In genomic region chr11:114501901-114502300, GRCh38 we compare ENCODE assay signal across 23 cellular contexts. TPM values are rescaled to one million over a fixed set of nuclear protein-coding genes. Genes with fewer than 3 reads are reported as not detected.
DNase-seq lines count a peak whose midpoint lies in the region; ATAC-seq and TF ChIP-seq lines count a peak whose summit lies in the region.
"Had no signal": no experiment of that assay in that cellular context is flagged by ENCODE, and none has a peak within 500 bp of the region (broad histone marks: within the 10 kb centered on the region; RNA-seq: fewer than 3 reads in every experiment).

No MANE protein-coding gene starts in this region.

- ATAC-seq in HCT116 (no peak), esophagus mucosa (peak; percentile 55), HG03108 (IDR thresholded peaks at IDR 0.05; ENCODE audit: unreplicated experiment) (no peak)
- no peak for ATAC-seq in activated naive CD8-positive, alpha-beta T cell treated with anti-CD3 and anti-CD28 coated beads, Interleukin-2, amount 50 U/mL, for 24 hours

- POLR2A ChIA-PET in HCT116 (lab: Charles Lee), result no interaction called here

- H3K9me3 ChIP-seq in HCT116 (ENCODE audit: control insufficient read depth in 1 of 2, insufficient read depth in 1 of 2, low read depth in 1 of 2, low read length in 2 of 2), result no peaks in the 10 kb centered on the region
- H3K9me3 ChIP-seq: BLaER1, SK-N-SH had no signal

- 0 out of 4 replicates have a peak, but pooled peaks cover 0 to 4% of the 10 kb centered on the region in 2 experiments for H3K4me1 ChIP-seq in HCT116 (ENCODE audit: control insufficient read depth in 1 of 2, insufficient read depth in 2 of 2, low read length in 2 of 2)
- H3K4me1 ChIP-seq: BLaER1 had no signal

- H3K4me2 ChIP-seq in HCT116 (ENCODE audit: low read length), result no peak overlapping the region
- H3K4me2 ChIP-seq: BLaER1, SK-N-SH had no signal

- intact Hi-C loops in HCT116 (cut with micrococcal nuclease), result no loop called here

- no peaks in the 10 kb centered on the region for H3K9me2 ChIP-seq in HCT116 (ENCODE audit: insufficient read depth)
- H3K9me2 ChIP-seq: SK-N-SH had no signal

- H3K36me3 ChIP-seq in HCT116 (ENCODE audit: control insufficient read depth in 1 of 2, insufficient read depth in 2 of 2, low read length in 2 of 2), result no peaks in the 10 kb centered on the region
- H3K36me3 ChIP-seq: BLaER1 had no signal

- no peaks in the 10 kb centered on the region for H3K4me1 Mint-ChIP-seq in activated T-cell treated with anti-CD3 and anti-CD28 coated beads, Interleukin-2, amount 50 U/mL, for 24 hours (ENCODE audit: low read depth)
- H3K4me1 Mint-ChIP-seq in activated naive CD8-positive, alpha-beta T cell treated with anti-CD3 and anti-CD28 coated beads, Interleukin-2, amount 50 U/mL, for 24 hours, result no peaks in the 10 kb centered on the region
- H3K4me1 Mint-ChIP-seq: CD4-positive, alpha-beta memory T cell had no signal

- H3K9ac ChIP-seq in HCT116 (ENCODE audit: low read length), result no peak overlapping the region
- H3K9ac ChIP-seq: BLaER1, SK-N-SH had no signal

- no peak for TF ChIP-seq POLR2A in HCT116 (IDR thresholded peaks at IDR 0.05; ENCODE audit: borderline replicate concordance, extremely low read depth, insufficient read depth, insufficient read length)

- TF ChIP-seq RAD21 in HCT116 (IDR thresholded peaks at IDR 0.05; ENCODE audit: low read depth), result no peak

- H3K9me3 Mint-ChIP-seq in activated T-cell treated with anti-CD3 and anti-CD28 coated beads, Interleukin-2, amount 50 U/mL, for 24 hours, result peaks cover 8% of the 10 kb centered on the region
- peaks cover 12% of the 10 kb centered on the region for H3K9me3 Mint-ChIP-seq in activated naive CD8-positive, alpha-beta T cell treated with anti-CD3 and anti-CD28 coated beads, Interleukin-2, amount 50 U/mL, for 24 hours

- H3K27me3 Mint-ChIP-seq in activated T-cell treated with anti-CD3 and anti-CD28 coated beads, Interleukin-2, amount 50 U/mL, for 24 hours, result peaks cover 38% of the 10 kb centered on the region
- H3K27me3 Mint-ChIP-seq in activated naive CD8-positive, alpha-beta T cell treated with anti-CD3 and anti-CD28 coated beads, Interleukin-2, amount 50 U/mL, for 24 hours, result peaks cover 16% of the 10 kb centered on the region

- H3K4me3 ChIP-seq in AG10803 (ENCODE audit: low read length), result no peak overlapping the region
- no peak overlapping the region for H3K4me3 ChIP-seq in HCT116 (replicated peaks in 1 of 2; ENCODE audit: low read depth in 1 of 2, low read length in 2 of 2)
- H3K4me3 ChIP-seq: BLaER1 had no signal

- TF ChIP-seq CTCF in AG10803 (conservative IDR thresholded peaks at IDR 0.05; ENCODE audit: low read length) (no peak), HCT116 (IDR thresholded peaks at IDR 0.05 in 2 of 3, conservative IDR thresholded peaks at IDR 0.05 in 1 of 3; ENCODE audit: borderline replicate concordance in 1 of 3, insufficient read depth in 1 of 3, low read depth in 2 of 3, low read length in 2 of 3) (no peak)

- no peaks in the 10 kb centered on the region; the same call in 1 of the 2 replicates for H4K20me1 ChIP-seq in HCT116 (ENCODE audit: insufficient read depth)
- H4K20me1 ChIP-seq: BLaER1 had no signal

- H3K27ac Mint-ChIP-seq in activated T-cell treated with anti-CD3 and anti-CD28 coated beads, Interleukin-2, amount 50 U/mL, for 24 hours, result no peak overlapping the region
- no peak overlapping the region for H3K27ac Mint-ChIP-seq in activated naive CD8-positive, alpha-beta T cell treated with anti-CD3 and anti-CD28 coated beads, Interleukin-2, amount 50 U/mL, for 24 hours
- H3K27ac Mint-ChIP-seq: CD4-positive, alpha-beta memory T cell had no signal

- CTCF ChIA-PET in HCT116 (lab: Charles Lee), result no interaction called here

- H3K27ac ChIP-seq in HCT116 (ENCODE audit: low read depth, low read length), result no peak overlapping the region
- H3K27ac ChIP-seq: BLaER1 had no signal

- RAD21 ChIA-PET in HCT116 (lab: Charles Lee; ENCODE audit: low non-redundant PET in 1 of 2, low total read pairs in 2 of 2, uncharacterized antibody in 2 of 2, unreplicated experiment in 2 of 2), result no interaction called here

- BruUV-seq in HCT116 (replicated peaks; lab: Mats Ljungman, UMichigan), result no TSS peak

- H2AFZ ChIP-seq in HCT116 (ENCODE audit: low read depth, low read length, poor library complexity, severe bottlenecking), result no peak overlapping the region

- DNase-seq in AG10803 (ENCODE audit: low read depth), result peak; percentile 17
- no peak for DNase-seq in HCT116 (ENCODE audit: low read depth, low spot score)
- peak; percentile 5 for DNase-seq in RPMI7951 (ENCODE audit: low read depth)
- DNase-seq in activated T-cell treated with anti-CD3 and anti-CD28 coated beads, Interleukin-2, amount 50 U/mL, for 24 hours, result no peak
- no peak for DNase-seq in AG08396 (ENCODE audit: low spot score)
- DNase-seq in activated naive CD8-positive, alpha-beta T cell treated with anti-CD3 and anti-CD28 coated beads, Interleukin-2, amount 50 U/mL, for 24 hours, result no peak
- DNase-seq: CD4-positive, alpha-beta memory T cell; DMS153; H7; KBM-7; MV-4-11; NCI-H1417; NCI-H187; NCI-H2107; NCI-H510A; NCI-H748 treated with DMSO at 0.1 percent for 48 hours; NK-92 treated with Interleukin-12 subunit alpha and Interleukin-12 subunit beta, amount 100 ng/mL, for 24 hours; SHP77 treated with DMSO at 0.1 percent for 48 hours; SK-N-SH had no signal

- H3K36me3 Mint-ChIP-seq in activated T-cell treated with anti-CD3 and anti-CD28 coated beads, Interleukin-2, amount 50 U/mL, for 24 hours (ENCODE audit: low read depth), result no peaks in the 10 kb centered on the region
- H3K36me3 Mint-ChIP-seq in activated naive CD8-positive, alpha-beta T cell treated with anti-CD3 and anti-CD28 coated beads, Interleukin-2, amount 50 U/mL, for 24 hours (ENCODE audit: low read depth), result no peaks in the 10 kb centered on the region

- H3K79me2 ChIP-seq in HCT116 (ENCODE audit: insufficient read depth, low read length), result no peaks in the 10 kb centered on the region

- no peaks in the 10 kb centered on the region for H3K27me3 ChIP-seq in HCT116 (ENCODE audit: insufficient read depth, low read length)
- H3K27me3 ChIP-seq: BLaER1 had no signal

- no peak overlapping the region for H3K4me3 Mint-ChIP-seq in activated T-cell treated with anti-CD3 and anti-CD28 coated beads, Interleukin-2, amount 50 U/mL, for 24 hours
- H3K4me3 Mint-ChIP-seq in activated naive CD8-positive, alpha-beta T cell treated with anti-CD3 and anti-CD28 coated beads, Interleukin-2, amount 50 U/mL, for 24 hours, result no peak overlapping the region
- H3K4me3 Mint-ChIP-seq: CD4-positive, alpha-beta memory T cell had no signal

TF ChIP-seq in HCT116, 20 proteins besides CTCF, POLR2A, EP300 and RAD21:
- TF ChIP-seq FOSL1 (IDR thresholded peaks at IDR 0.05; ENCODE audit: low read depth) (peak; percentile 20; the same call in 1 of the 2 replicates), EZH2phosphoT487 (IDR thresholded peaks at IDR 0.05; ENCODE audit: borderline replicate concordance) (no peak)

RNA-seq across cellular contexts. Expression of gene NXPE1, which starts 57.8 kb away (rescaled TPM):
- total RNA-seq in HCT116 (2021; ENCODE audit: unreplicated experiment), result not detected
- not detected in 2 replicates for polyA plus RNA-seq in HCT116 (2012)
- total RNA-seq in RPMI7951 (2014; rRNA removed; shearing (Covaris generic)), result not detected in 2 replicates
- not detected for total RNA-seq in esophagus mucosa
- total RNA-seq: A172; CD4-positive, alpha-beta memory T cell; H7 had no signal
- polyA plus RNA-seq: CD4-positive, alpha-beta memory T cell; SK-N-SH had no signal

Comparison
In these comparisons a context has a peak if more than half of its experiments do, and no peak if none do; other contexts are left out.
1. DNase-seq: peak in AG10803 (single experiment) and RPMI7951 (single experiment); none in HCT116 (single experiment), activated T-cell treated with anti-CD3 and anti-CD28 coated beads, Interleukin-2, amount 50 U/mL, for 24 hours (single experiment), AG08396 (single experiment) and activated naive CD8-positive, alpha-beta T cell treated with anti-CD3 and anti-CD28 coated beads, Interleukin-2, amount 50 U/mL, for 24 hours (single experiment).